8 cellular contexts compared by ENCODE assay signal in the genomic region with DNA sequence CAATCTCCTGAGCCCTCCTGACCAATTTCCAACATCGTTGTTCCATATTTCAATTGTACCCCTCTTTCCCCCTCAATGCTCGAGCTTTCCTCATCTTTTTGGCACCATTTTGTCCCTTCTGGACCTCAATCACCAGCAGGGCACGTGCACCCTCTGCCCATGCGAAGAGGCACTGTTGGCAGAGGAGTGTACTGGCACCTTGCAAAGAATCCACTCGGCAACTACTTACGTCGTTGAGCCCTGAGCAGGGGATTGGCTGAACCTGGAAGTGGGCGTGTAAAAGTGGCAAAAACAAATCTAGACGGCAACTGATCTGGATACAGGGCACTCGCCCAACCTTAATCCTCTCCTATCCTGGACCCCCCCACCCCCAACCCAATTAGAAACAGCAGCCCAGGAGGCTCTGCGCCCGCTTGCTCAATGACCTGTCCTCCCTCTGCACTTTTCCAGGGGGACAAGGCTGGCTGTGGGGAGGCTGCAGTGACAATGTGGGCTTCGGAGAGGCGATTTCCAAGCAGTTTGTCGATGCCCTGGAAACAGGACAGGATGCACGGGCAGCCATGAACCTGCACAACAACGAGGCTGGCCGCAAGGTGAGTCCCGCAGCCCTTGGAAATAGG. TPM values are rescaled to one million over a fixed set of nuclear protein-coding genes. Genes with fewer than 3 reads are reported as not detected.
DNase-seq lines count a peak whose midpoint lies in the region; ATAC-seq and TF ChIP-seq lines count a peak whose summit lies in the region.

No MANE protein-coding gene starts in this region.

- H3K27ac Mint-ChIP-seq in activated naive CD8-positive, alpha-beta T cell treated with anti-CD3 and anti-CD28 coated beads, Interleukin-2, amount 50 U/mL, for 24 hours = no peak overlapping the region

- intact Hi-C loops in heart left ventricle (cut with DNase I) = loop anchor here in 1 of 10 donors (5.0 kb wide), 1 partner anchor 36 kb away; the partner anchor contains the start of gene SEC31B

- no peak overlapping the region for H4K12ac ChIP-seq in trophoblast cell (ENCODE audit: low read depth, low read length)

- no peak overlapping the region for H4K91ac ChIP-seq in trophoblast cell (ENCODE audit: low read depth, low read length)

- peaks cover 5% of the 10 kb centered on the region for H3K4me1 Mint-ChIP-seq in activated naive CD8-positive, alpha-beta T cell treated with anti-CD3 and anti-CD28 coated beads, Interleukin-2, amount 50 U/mL, for 24 hours

- H3K4ac ChIP-seq in trophoblast cell (ENCODE audit: low read depth, low read length) = no peak overlapping the region

- H3K4me3 Mint-ChIP-seq in activated naive CD8-positive, alpha-beta T cell treated with anti-CD3 and anti-CD28 coated beads, Interleukin-2, amount 50 U/mL, for 24 hours = peak overlapping the region; percentile 78

- no peak for TF ChIP-seq POLR2A in heart left ventricle (IDR thresholded peaks at IDR 0.05)
- TF ChIP-seq POLR2A in tibial nerve (IDR thresholded peaks at IDR 0.05) = no peak

- DNase-seq in GM10248 (ENCODE audit: extremely low spot score) (peak; percentile 89), NCI-H1092 treated with DMSO at 0.1 percent for 48 hours (lab: John Stamatoyannopoulos, UW) (peak; percentile 85), heart left ventricle (peak; percentile 74 to 84 (median 82)), trophoblast cell (peak; percentile 77 to 84), tibial nerve (ENCODE audit: low spot score in 2 of 2) (peak; percentile 79 to 96)
- DNase-seq in activated naive CD8-positive, alpha-beta T cell treated with anti-CD3 and anti-CD28 coated beads, Interleukin-2, amount 50 U/mL, for 24 hours = peak; percentile 83

- H3F3A ChIP-seq in SU-DHL-6 (ENCODE audit: insufficient read depth) = no peaks in the 10 kb centered on the region

- H3K27ac ChIP-seq in SU-DHL-6 (ENCODE audit: low read depth, low read length) (no peak overlapping the region), heart left ventricle (no peak overlapping the region), trophoblast cell (ENCODE audit: low read depth, low read length) (no peak overlapping the region), tibial nerve (no peak overlapping the region)

- H3K27me3 Mint-ChIP-seq in activated naive CD8-positive, alpha-beta T cell treated with anti-CD3 and anti-CD28 coated beads, Interleukin-2, amount 50 U/mL, for 24 hours = peaks cover 24% of the 10 kb centered on the region

- TF ChIP-seq CTCF in GM10248 (IDR thresholded peaks at IDR 0.05; ENCODE audit: control extremely low read depth, extremely low read depth, low read depth, missing control alignments) (no peak), SU-DHL-6 (IDR thresholded peaks at IDR 0.05; ENCODE audit: insufficient read depth, low read length, poor library complexity, severe bottlenecking) (no peak), heart left ventricle (IDR thresholded peaks at IDR 0.05) (no peak), tibial nerve (IDR thresholded peaks at IDR 0.05) (no peak)

- no peak overlapping the region for H2BK12ac ChIP-seq in trophoblast cell (ENCODE audit: low read length)

- no peak overlapping the region for H3K18ac ChIP-seq in trophoblast cell (ENCODE audit: low read length)

- POLR2A ChIA-PET in GM10248 (lab: Yijun Ruan, JAX) = no interaction called here

- no peak for TF ChIP-seq EP300 in tibial nerve (IDR thresholded peaks at IDR 0.05)

- no peaks in the 10 kb centered on the region for H3K79me2 ChIP-seq in SU-DHL-6 (ENCODE audit: insufficient read depth, low read length)
- H3K79me2 ChIP-seq in trophoblast cell (ENCODE audit: control insufficient read depth, insufficient read depth, low read length, poor library complexity) = no peaks in the 10 kb centered on the region

- H3K9me2 ChIP-seq in SU-DHL-6 (replicated peaks; ENCODE audit: insufficient read depth, low read length) = no peaks in the 10 kb centered on the region

- H3K79me1 ChIP-seq in trophoblast cell (ENCODE audit: low read length) = no peaks in the 10 kb centered on the region

- CTCF ChIA-PET in GM10248 (lab: Yijun Ruan, JAX) = interaction anchor here (0.7 to 7.3 kb wide), 17 partner anchors 8 to 509 kb away, joined by 3 to 99 read pairs (median 7); partner anchors contain the start of gene WNT8B

- ATAC-seq in HG02610 (IDR thresholded peaks at IDR 0.05; ENCODE audit: unreplicated experiment) (peak; percentile 99), heart left ventricle (peak; percentile 97)
- peak; percentile 98 for ATAC-seq in activated naive CD8-positive, alpha-beta T cell treated with anti-CD3 and anti-CD28 coated beads, Interleukin-2, amount 50 U/mL, for 24 hours

- no peaks in the 10 kb centered on the region for H3K27me3 ChIP-seq in SU-DHL-6 (ENCODE audit: low read length)
- H3K27me3 ChIP-seq in heart left ventricle = peaks cover 0 to 43% (median 18%) of the 10 kb centered on the region in 9 donors
- H3K27me3 ChIP-seq in trophoblast cell (ENCODE audit: insufficient read depth, low read length) = peaks cover 25% of the 10 kb centered on the region
- H3K27me3 ChIP-seq in tibial nerve = peaks cover 0 to 38% of the 10 kb centered on the region in 2 donors

- H3K9ac ChIP-seq in SU-DHL-6 (ENCODE audit: low read length) = peak overlapping the region; percentile 38; the same call in 1 of the 2 replicates
- no peak overlapping the region for H3K9ac ChIP-seq in trophoblast cell (ENCODE audit: low read length)

- H3K4me1 ChIP-seq in heart left ventricle (peaks cover 0 to 18% (median 15%) of the 10 kb centered on the region in 12 donors), trophoblast cell (ENCODE audit: control insufficient read depth in 1 of 2, insufficient read depth in 2 of 2, low read length in 2 of 2) (peaks cover 11 to 13% of the 10 kb centered on the region in 2 experiments), tibial nerve (peaks cover 0 to 20% (median 13%) of the 10 kb centered on the region in 4 donors)

- H3K9me3 Mint-ChIP-seq in activated naive CD8-positive, alpha-beta T cell treated with anti-CD3 and anti-CD28 coated beads, Interleukin-2, amount 50 U/mL, for 24 hours = no peaks in the 10 kb centered on the region

- 2% methylated on average over 11 to 19 of the region's 19 CpGs for WGBS in heart left ventricle, 4 donors
- no CpG with 5 or more reads among the region's 19 CpGs for WGBS in trophoblast cell (ENCODE audit: extremely low coverage, insufficient coverage, insufficient read length)
- 1 to 3% methylated on average over 19 of the region's 19 CpGs for WGBS in tibial nerve, 2 donors

- peaks cover 7% of the 10 kb centered on the region for H3K36me3 Mint-ChIP-seq in activated naive CD8-positive, alpha-beta T cell treated with anti-CD3 and anti-CD28 coated beads, Interleukin-2, amount 50 U/mL, for 24 hours (ENCODE audit: low read depth)

- H3K23ac ChIP-seq in trophoblast cell (ENCODE audit: low read length) = no peak overlapping the region

- H3K4me2 ChIP-seq in SU-DHL-6 (ENCODE audit: low read depth, low read length, poor library complexity, severe bottlenecking) (peak overlapping the region; percentile 68), trophoblast cell (ENCODE audit: low read length) (peak overlapping the region; percentile 90)

- H3K14ac ChIP-seq in trophoblast cell (ENCODE audit: low read length) = no peak overlapping the region

- H2AK5ac ChIP-seq in trophoblast cell (ENCODE audit: low read length) = no peak overlapping the region

- no peak overlapping the region for H2BK120ac ChIP-seq in trophoblast cell (ENCODE audit: insufficient read depth, low read length, poor library complexity)

- H3K4me3 ChIP-seq in SU-DHL-6 (ENCODE audit: insufficient read depth, low read length, poor library complexity, severe bottlenecking) (peak overlapping the region; percentile 50), heart left ventricle (peak overlapping the region in 11 of 12 donors; percentile 33 to 59 (median 48)), trophoblast cell (ENCODE audit: low read depth, low read length) (peak overlapping the region; percentile 52), tibial nerve (peak overlapping the region; percentile 29 to 55 (median 42))

- H4K20me1 ChIP-seq in SU-DHL-6 (ENCODE audit: low read depth, low read length) = no peaks in the 10 kb centered on the region

- no peaks in the 10 kb centered on the region for H3K9me3 ChIP-seq in SU-DHL-6 (ENCODE audit: insufficient read depth, low read length)
- no peaks in the 10 kb centered on the region for H3K9me3 ChIP-seq in heart left ventricle
- H3K9me3 ChIP-seq in trophoblast cell (ENCODE audit: insufficient read depth, low read depth, low read length) = no peaks in the 10 kb centered on the region
- H3K9me3 ChIP-seq in tibial nerve = no peaks in the 10 kb centered on the region

- no peaks in the 10 kb centered on the region for H3K36me3 ChIP-seq in SU-DHL-6 (ENCODE audit: low read length)
- H3K36me3 ChIP-seq in heart left ventricle = peaks cover 0 to 15% (median under 1%) of the 10 kb centered on the region in 9 donors
- H3K36me3 ChIP-seq in trophoblast cell (ENCODE audit: control insufficient read depth in 1 of 2, insufficient read depth in 2 of 2, low read length in 2 of 2) = peaks cover 0 to under 1% of the 10 kb centered on the region in 2 experiments
- peaks cover 0 to 22% (median 0%) of the 10 kb centered on the region in 3 donors for H3K36me3 ChIP-seq in tibial nerve

- peak overlapping the region; percentile 37 for H2AFZ ChIP-seq in SU-DHL-6 (ENCODE audit: low read depth, low read length, severe bottlenecking)
- H2AFZ ChIP-seq in trophoblast cell (ENCODE audit: insufficient read depth, low read length, poor library complexity) = no peak overlapping the region

- H4K8ac ChIP-seq in trophoblast cell (ENCODE audit: low read depth, low read length) = no peak overlapping the region

- no peak overlapping the region for H2BK5ac ChIP-seq in trophoblast cell (ENCODE audit: low read depth, low read length, poor library complexity)

RNA-seq across cellular contexts. Expression of gene WNT8B, which starts 18.8 kb away (rescaled TPM):
- total RNA-seq in heart left ventricle (not detected), tibial nerve (not detected)
- not detected for polyA plus RNA-seq in heart left ventricle
- polyA plus RNA-seq in trophoblast cell (2013) = 0.01 TPM in 2 replicates

RNA-seq across cellular contexts. Expression of gene SEC31B, which starts 38.1 kb away (rescaled TPM):
- total RNA-seq in heart left ventricle = 1 to 10 TPM; 5.4 to 9.6 (median 7.0) TPM
- polyA plus RNA-seq in heart left ventricle = 10 to 100 TPM in 1 of 2 donors, 1 to 10 TPM in 1; 1.9 to 11.5 TPM
- polyA plus RNA-seq in trophoblast cell (2013) = 2.4 and 2.8 TPM in 2 replicates
- 10 to 100 TPM; 12.7 to 24.9 (median 17.5) TPM for total RNA-seq in tibial nerve

RNA-seq across cellular contexts. Expression of gene NDUFB8, which starts 48.1 kb away (rescaled TPM):
- 100 to 1,000 TPM; 264 to 637 (median 412) TPM for total RNA-seq in heart left ventricle
- 1,000 to 10,000 TPM in 1 of 2 donors, 100 to 1,000 TPM in 1; 623 to 1,192 TPM for polyA plus RNA-seq in heart left ventricle
- 229 and 233 TPM in 2 replicates for polyA plus RNA-seq in trophoblast cell (2013)
- total RNA-seq in tibial nerve = 100 to 1,000 TPM; 106 to 161 (median 132) TPM

RNA-seq across cellular contexts. Expression of gene HIF1AN, which starts 54.2 kb away (rescaled TPM):
- total RNA-seq in heart left ventricle (10 to 100 TPM; 11.8 to 61.8 (median 47.1) TPM), tibial nerve (10 to 100 TPM; 11.8 to 24.0 (median 13.6) TPM)
- 10 to 100 TPM in 1 of 2 donors, 1 to 10 TPM in 1; 8.2 to 22.9 TPM for polyA plus RNA-seq in heart left ventricle
- 18.4 and 19.2 TPM in 2 replicates for polyA plus RNA-seq in trophoblast cell (2013)
